In the genomic region with DNA sequence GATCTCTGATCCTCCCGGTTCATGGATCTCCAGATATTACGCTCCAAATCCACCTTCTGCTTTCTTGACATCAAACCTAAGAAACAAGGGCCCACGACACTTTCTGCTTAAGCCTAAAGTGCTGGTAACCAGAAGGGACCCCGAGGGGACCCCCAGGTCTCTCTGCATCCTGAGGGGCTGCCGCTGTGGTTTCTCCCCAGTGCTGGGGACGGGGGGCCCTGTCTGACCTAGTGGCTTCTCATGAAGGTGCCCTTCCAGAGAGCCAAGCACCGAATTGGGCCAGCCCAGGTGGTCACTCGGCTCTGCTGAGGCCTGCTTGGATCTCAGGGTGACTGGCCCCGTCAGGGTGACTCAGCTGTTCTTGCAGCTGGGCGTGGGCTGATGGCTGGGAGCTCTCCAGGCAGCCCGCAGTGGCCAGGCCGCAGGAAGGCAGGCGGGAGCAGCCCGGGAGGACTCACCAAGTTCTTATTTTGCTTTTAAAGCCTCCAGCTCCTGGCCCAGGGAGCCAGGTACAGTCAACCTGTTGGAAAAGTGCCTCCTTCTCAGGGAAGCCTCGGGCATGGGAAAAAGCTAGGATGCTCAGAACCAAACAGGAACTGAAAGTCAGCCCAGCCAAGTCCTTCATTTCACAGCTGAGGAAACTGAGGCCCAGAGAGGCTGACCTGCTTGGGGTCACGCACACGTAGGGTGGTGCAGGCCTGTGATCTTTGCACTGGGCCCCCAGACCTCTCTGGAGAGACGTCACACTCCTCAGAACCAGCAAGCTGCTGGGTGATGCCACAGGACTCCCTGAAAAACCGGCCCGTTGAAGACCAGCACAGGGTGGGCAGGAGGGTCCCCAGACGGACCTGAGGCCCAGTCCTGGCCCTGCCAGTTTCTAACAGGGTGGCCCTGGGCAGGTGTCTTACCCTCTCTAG, we compare ENCODE assay signal across 1 cellular context.
TF ChIP-seq lines count a peak whose summit lies in the region.

No MANE protein-coding gene starts in this region.

TF ChIP-seq in A549, 52 proteins besides CTCF, POLR2A, EP300 and RAD21 (continued from another document):
- TF ChIP-seq, protein P1, sequence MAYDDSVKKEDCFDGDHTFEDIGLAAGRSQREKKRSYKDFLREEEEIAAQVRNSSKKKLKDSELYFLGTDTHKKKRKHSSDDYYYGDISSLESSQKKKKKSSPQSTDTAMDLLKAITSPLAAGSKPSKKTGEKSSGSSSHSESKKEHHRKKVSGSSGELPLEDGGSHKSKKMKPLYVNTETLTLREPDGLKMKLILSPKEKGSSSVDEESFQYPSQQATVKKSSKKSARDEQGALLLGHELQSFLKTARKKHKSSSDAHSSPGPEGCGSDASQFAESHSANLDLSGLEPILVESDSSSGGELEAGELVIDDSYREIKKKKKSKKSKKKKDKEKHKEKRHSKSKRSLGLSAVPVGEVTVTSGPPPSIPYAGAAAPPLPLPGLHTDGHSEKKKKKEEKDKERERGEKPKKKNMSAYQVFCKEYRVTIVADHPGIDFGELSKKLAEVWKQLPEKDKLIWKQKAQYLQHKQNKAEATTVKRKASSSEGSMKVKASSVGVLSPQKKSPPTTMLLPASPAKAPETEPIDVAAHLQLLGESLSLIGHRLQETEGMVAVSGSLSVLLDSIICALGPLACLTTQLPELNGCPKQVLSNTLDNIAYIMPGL (CRISPR knock-in tag; IDR thresholded peaks at IDR 0.05; ENCODE audit: borderline replicate concordance) = no peak; the same call in 1 of the 2 replicates
- TF ChIP-seq CBX2 (IDR thresholded peaks at IDR 0.05; ENCODE audit: borderline replicate concordance, low read depth) (no peak), HEYL (CRISPR knock-in tag; IDR thresholded peaks at IDR 0.05) (no peak; the same call in none of the 2 replicates), KDM5A (IDR thresholded peaks at IDR 0.05) (no peak), ESRRA (IDR thresholded peaks at IDR 0.05; ENCODE audit: borderline replicate concordance, low read length) (no peak), RARB (CRISPR knock-in tag; IDR thresholded peaks at IDR 0.05) (no peak), HDAC2 (IDR thresholded peaks at IDR 0.05) (no peak), MYC (IDR thresholded peaks at IDR 0.05; ENCODE audit: borderline replicate concordance, low read length) (no peak), FOSL2 (IDR thresholded peaks at IDR 0.05) (no peak), FOSL2 (CRISPR knock-in tag; IDR thresholded peaks at IDR 0.05) (peak; percentile 70), POLR2AphosphoS2 (conservative IDR thresholded peaks at IDR 0.05; ENCODE audit: low read length) (no peak), EHMT2 (IDR thresholded peaks at IDR 0.05; ENCODE audit: low read depth) (no peak), MAZ (IDR thresholded peaks at IDR 0.05; ENCODE audit: borderline replicate concordance, low read depth, low read length) (no peak), SREBF2 (IDR thresholded peaks at IDR 0.05) (no peak), MAFK (IDR thresholded peaks at IDR 0.05; ENCODE audit: partially characterized antibody) (peak; percentile 98), NFE2L2 (conservative IDR thresholded peaks at IDR 0.05; ENCODE audit: low read length) (peak; percentile 97), CHD4 (IDR thresholded peaks at IDR 0.05; ENCODE audit: borderline replicate concordance) (no peak), FOSB (CRISPR knock-in tag; IDR thresholded peaks at IDR 0.05) (no peak), SMC3 (IDR thresholded peaks at IDR 0.05) (no peak), JUN (IDR thresholded peaks at IDR 0.05) (peak in 1 of 2 experiments; percentile 47; a peak in 2 of 5 replicates), CEBPB (IDR thresholded peaks at IDR 0.05) (no peak), CBX8 (IDR thresholded peaks at IDR 0.05) (no peak), CHD2 (IDR thresholded peaks at IDR 0.05; ENCODE audit: low read length, partially characterized antibody) (no peak), RNF2 (IDR thresholded peaks at IDR 0.05; ENCODE audit: borderline replicate concordance, low read depth) (no peak), JUNB (IDR thresholded peaks at IDR 0.05) (no peak), RFX5 (IDR thresholded peaks at IDR 0.05) (no peak), HOXB13 (CRISPR knock-in tag; IDR thresholded peaks at IDR 0.05; ENCODE audit: low read depth) (peak; percentile 67), NR3C1 (IDR thresholded peaks at IDR 0.05) (no peak), GATA3 (IDR thresholded peaks at IDR 0.05; ENCODE audit: borderline replicate concordance) (no peak), EHF (CRISPR knock-in tag; IDR thresholded peaks at IDR 0.05) (peak; percentile 85), RCOR1 (IDR thresholded peaks at IDR 0.05; ENCODE audit: low read depth, low read length) (no peak), KDM1A (IDR thresholded peaks at IDR 0.05; ENCODE audit: low read depth) (no peak), ZC3H11A (IDR thresholded peaks at IDR 0.05) (no peak), ZNF302 (CRISPR knock-in tag; IDR thresholded peaks at IDR 0.05) (peak; percentile 40), ZSCAN20 (CRISPR knock-in tag; IDR thresholded peaks at IDR 0.05) (peak; percentile 75; the same call in 1 of the 2 replicates), ZFP36 (IDR thresholded peaks at IDR 0.05; ENCODE audit: borderline replicate concordance, partially characterized antibody) (no peak), HOXA7 (CRISPR knock-in tag; IDR thresholded peaks at IDR 0.05) (no peak), TP53 (CRISPR knock-in tag; IDR thresholded peaks at IDR 0.05) (no peak)
- TF ChIP-seq, protein P2, sequence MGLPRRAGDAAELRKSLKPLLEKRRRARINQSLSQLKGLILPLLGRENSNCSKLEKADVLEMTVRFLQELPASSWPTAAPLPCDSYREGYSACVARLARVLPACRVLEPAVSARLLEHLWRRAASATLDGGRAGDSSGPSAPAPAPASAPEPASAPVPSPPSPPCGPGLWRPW (IDR thresholded peaks at IDR 0.05) = no peak
- TF ChIP-seq, protein P3, sequence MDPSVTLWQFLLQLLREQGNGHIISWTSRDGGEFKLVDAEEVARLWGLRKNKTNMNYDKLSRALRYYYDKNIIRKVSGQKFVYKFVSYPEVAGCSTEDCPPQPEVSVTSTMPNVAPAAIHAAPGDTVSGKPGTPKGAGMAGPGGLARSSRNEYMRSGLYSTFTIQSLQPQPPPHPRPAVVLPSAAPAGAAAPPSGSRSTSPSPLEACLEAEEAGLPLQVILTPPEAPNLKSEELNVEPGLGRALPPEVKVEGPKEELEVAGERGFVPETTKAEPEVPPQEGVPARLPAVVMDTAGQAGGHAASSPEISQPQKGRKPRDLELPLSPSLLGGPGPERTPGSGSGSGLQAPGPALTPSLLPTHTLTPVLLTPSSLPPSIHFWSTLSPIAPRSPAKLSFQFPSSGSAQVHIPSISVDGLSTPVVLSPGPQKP (IDR thresholded peaks at IDR 0.05; ENCODE audit: low read depth, low read length) = no peak
- TF ChIP-seq, protein P4, sequence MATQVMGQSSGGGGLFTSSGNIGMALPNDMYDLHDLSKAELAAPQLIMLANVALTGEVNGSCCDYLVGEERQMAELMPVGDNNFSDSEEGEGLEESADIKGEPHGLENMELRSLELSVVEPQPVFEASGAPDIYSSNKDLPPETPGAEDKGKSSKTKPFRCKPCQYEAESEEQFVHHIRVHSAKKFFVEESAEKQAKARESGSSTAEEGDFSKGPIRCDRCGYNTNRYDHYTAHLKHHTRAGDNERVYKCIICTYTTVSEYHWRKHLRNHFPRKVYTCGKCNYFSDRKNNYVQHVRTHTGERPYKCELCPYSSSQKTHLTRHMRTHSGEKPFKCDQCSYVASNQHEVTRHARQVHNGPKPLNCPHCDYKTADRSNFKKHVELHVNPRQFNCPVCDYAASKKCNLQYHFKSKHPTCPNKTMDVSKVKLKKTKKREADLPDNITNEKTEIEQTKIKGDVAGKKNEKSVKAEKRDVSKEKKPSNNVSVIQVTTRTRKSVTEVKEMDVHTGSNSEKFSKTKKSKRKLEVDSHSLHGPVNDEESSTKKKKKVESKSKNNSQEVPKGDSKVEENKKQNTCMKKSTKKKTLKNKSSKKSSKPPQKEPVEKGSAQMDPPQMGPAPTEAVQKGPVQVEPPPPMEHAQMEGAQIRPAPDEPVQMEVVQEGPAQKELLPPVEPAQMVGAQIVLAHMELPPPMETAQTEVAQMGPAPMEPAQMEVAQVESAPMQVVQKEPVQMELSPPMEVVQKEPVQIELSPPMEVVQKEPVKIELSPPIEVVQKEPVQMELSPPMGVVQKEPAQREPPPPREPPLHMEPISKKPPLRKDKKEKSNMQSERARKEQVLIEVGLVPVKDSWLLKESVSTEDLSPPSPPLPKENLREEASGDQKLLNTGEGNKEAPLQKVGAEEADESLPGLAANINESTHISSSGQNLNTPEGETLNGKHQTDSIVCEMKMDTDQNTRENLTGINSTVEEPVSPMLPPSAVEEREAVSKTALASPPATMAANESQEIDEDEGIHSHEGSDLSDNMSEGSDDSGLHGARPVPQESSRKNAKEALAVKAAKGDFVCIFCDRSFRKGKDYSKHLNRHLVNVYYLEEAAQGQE (IDR thresholded peaks at IDR 0.05) = no peak
- TF ChIP-seq, protein P5, sequence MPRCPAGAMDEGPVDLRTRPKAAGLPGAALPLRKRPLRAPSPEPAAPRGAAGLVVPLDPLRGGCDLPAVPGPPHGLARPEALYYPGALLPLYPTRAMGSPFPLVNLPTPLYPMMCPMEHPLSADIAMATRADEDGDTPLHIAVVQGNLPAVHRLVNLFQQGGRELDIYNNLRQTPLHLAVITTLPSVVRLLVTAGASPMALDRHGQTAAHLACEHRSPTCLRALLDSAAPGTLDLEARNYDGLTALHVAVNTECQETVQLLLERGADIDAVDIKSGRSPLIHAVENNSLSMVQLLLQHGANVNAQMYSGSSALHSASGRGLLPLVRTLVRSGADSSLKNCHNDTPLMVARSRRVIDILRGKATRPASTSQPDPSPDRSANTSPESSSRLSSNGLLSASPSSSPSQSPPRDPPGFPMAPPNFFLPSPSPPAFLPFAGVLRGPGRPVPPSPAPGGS (IDR thresholded peaks at IDR 0.05) = no peak
- TF ChIP-seq, protein P6, sequence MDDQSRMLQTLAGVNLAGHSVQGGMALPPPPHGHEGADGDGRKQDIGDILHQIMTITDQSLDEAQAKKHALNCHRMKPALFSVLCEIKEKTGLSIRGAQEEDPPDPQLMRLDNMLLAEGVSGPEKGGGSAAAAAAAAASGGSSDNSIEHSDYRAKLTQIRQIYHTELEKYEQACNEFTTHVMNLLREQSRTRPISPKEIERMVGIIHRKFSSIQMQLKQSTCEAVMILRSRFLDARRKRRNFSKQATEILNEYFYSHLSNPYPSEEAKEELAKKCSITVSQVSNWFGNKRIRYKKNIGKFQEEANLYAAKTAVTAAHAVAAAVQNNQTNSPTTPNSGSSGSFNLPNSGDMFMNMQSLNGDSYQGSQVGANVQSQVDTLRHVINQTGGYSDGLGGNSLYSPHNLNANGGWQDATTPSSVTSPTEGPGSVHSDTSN (IDR thresholded peaks at IDR 0.05) = no peak
- TF ChIP-seq, protein P7, sequence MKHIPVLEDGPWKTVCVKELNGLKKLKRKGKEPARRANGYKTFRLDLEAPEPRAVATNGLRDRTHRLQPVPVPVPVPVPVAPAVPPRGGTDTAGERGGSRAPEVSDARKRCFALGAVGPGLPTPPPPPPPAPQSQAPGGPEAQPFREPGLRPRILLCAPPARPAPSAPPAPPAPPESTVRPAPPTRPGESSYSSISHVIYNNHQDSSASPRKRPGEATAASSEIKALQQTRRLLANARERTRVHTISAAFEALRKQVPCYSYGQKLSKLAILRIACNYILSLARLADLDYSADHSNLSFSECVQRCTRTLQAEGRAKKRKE (CRISPR knock-in tag; IDR thresholded peaks at IDR 0.05; ENCODE audit: low read depth) = 0 out of 2 replicates have a peak, but pooled peaks have one; percentile 47
- TF ChIP-seq, protein P8, sequence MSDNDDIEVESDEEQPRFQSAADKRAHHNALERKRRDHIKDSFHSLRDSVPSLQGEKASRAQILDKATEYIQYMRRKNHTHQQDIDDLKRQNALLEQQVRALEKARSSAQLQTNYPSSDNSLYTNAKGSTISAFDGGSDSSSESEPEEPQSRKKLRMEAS (IDR thresholded peaks at IDR 0.05) = peak; percentile 72
- TF ChIP-seq, protein P9, sequence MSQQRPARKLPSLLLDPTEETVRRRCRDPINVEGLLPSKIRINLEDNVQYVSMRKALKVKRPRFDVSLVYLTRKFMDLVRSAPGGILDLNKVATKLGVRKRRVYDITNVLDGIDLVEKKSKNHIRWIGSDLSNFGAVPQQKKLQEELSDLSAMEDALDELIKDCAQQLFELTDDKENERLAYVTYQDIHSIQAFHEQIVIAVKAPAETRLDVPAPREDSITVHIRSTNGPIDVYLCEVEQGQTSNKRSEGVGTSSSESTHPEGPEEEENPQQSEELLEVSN (IDR thresholded peaks at IDR 0.05; ENCODE audit: borderline replicate concordance, low read depth) = peak; percentile 57
TF ChIP-seq in A549: peak in this region for 15.
